Comparison of ENCODE assay signal across 1 cellular context in the genomic region with DNA sequence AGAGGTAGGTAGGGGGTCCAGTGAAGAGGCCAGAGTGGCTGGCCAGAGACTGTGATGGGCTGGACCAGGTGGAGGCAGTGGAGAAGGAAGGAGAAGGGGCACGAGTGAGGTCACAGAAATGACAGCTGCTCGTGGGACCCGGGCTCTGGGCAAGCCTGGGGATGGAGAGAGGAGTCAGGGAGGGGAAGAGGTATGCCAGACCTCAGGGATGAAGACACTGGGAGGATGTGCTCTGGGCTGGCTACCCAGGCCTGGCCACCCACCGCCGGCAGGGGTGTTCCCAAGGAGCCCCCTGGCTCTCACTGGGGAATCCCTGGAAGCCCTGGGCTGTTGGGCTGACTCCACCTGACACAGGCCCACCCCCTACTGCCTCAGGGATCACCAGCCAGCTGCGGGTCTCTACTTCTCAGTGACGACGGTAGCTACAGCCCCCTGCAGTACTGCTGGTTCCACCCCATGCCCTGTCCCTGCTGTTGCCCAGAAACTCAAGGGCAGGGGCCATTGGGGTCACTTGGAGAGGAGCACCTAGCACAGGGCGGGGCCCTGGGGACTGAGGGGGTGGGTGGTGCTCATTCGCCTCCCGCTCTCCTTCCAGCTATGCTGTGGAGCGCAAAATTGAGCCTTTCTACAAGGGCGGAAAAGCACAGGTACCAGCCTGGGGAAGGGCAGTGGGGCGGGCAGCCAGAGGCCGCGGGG.
TF ChIP-seq lines count a peak whose summit lies in the region.

No MANE protein-coding gene starts in this region.

TF ChIP-seq in A549, 52 proteins besides CTCF, POLR2A, EP300 and RAD21:
- TF ChIP-seq, protein P1, sequence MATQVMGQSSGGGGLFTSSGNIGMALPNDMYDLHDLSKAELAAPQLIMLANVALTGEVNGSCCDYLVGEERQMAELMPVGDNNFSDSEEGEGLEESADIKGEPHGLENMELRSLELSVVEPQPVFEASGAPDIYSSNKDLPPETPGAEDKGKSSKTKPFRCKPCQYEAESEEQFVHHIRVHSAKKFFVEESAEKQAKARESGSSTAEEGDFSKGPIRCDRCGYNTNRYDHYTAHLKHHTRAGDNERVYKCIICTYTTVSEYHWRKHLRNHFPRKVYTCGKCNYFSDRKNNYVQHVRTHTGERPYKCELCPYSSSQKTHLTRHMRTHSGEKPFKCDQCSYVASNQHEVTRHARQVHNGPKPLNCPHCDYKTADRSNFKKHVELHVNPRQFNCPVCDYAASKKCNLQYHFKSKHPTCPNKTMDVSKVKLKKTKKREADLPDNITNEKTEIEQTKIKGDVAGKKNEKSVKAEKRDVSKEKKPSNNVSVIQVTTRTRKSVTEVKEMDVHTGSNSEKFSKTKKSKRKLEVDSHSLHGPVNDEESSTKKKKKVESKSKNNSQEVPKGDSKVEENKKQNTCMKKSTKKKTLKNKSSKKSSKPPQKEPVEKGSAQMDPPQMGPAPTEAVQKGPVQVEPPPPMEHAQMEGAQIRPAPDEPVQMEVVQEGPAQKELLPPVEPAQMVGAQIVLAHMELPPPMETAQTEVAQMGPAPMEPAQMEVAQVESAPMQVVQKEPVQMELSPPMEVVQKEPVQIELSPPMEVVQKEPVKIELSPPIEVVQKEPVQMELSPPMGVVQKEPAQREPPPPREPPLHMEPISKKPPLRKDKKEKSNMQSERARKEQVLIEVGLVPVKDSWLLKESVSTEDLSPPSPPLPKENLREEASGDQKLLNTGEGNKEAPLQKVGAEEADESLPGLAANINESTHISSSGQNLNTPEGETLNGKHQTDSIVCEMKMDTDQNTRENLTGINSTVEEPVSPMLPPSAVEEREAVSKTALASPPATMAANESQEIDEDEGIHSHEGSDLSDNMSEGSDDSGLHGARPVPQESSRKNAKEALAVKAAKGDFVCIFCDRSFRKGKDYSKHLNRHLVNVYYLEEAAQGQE (IDR thresholded peaks at IDR 0.05), result no peak
- TF ChIP-seq SREBF2 (IDR thresholded peaks at IDR 0.05) (no peak), CBX8 (IDR thresholded peaks at IDR 0.05) (no peak)
- TF ChIP-seq, protein P2, sequence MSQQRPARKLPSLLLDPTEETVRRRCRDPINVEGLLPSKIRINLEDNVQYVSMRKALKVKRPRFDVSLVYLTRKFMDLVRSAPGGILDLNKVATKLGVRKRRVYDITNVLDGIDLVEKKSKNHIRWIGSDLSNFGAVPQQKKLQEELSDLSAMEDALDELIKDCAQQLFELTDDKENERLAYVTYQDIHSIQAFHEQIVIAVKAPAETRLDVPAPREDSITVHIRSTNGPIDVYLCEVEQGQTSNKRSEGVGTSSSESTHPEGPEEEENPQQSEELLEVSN (IDR thresholded peaks at IDR 0.05; ENCODE audit: borderline replicate concordance, low read depth), result no peak
- TF ChIP-seq, protein P3, sequence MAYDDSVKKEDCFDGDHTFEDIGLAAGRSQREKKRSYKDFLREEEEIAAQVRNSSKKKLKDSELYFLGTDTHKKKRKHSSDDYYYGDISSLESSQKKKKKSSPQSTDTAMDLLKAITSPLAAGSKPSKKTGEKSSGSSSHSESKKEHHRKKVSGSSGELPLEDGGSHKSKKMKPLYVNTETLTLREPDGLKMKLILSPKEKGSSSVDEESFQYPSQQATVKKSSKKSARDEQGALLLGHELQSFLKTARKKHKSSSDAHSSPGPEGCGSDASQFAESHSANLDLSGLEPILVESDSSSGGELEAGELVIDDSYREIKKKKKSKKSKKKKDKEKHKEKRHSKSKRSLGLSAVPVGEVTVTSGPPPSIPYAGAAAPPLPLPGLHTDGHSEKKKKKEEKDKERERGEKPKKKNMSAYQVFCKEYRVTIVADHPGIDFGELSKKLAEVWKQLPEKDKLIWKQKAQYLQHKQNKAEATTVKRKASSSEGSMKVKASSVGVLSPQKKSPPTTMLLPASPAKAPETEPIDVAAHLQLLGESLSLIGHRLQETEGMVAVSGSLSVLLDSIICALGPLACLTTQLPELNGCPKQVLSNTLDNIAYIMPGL (CRISPR knock-in tag; IDR thresholded peaks at IDR 0.05; ENCODE audit: borderline replicate concordance), result no peak
- TF ChIP-seq, protein P4, sequence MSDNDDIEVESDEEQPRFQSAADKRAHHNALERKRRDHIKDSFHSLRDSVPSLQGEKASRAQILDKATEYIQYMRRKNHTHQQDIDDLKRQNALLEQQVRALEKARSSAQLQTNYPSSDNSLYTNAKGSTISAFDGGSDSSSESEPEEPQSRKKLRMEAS (IDR thresholded peaks at IDR 0.05), result no peak
